In genomic region chr22:24525416-24526037, GRCh38 we compare ENCODE assay signal across 8 cellular contexts. TPM values are rescaled to one million over a fixed set of nuclear protein-coding genes. Genes with fewer than 3 reads are reported as not detected.
DNase-seq lines count a peak whose midpoint lies in the region; ATAC-seq and TF ChIP-seq lines count a peak whose summit lies in the region.

No MANE protein-coding gene starts in this region.

- H3K36me3 Mint-ChIP-seq in activated CD4-positive, alpha-beta T cell treated with anti-CD3 and anti-CD28 coated beads, Interleukin-2, amount 10 ng/mL, durations not matched to agents 7 days and 5 days (ENCODE audit: low read depth), result no peaks in the 10 kb centered on the region

- DNase-seq in NCI-H446 (lab: John Stamatoyannopoulos, UW) (peak; percentile 61 to 76), NCI-H446 treated with DMSO at 0.1 percent for 48 hours (lab: John Stamatoyannopoulos, UW) (no peak), NCI-H510A treated with DMSO at 0.1 percent for 48 hours (lab: John Stamatoyannopoulos, UW) (peak; percentile 52), dermis blood vessel endothelial cell (peak; percentile 80), lower lobe of right lung (peak; percentile 82)
- DNase-seq in activated CD4-positive, alpha-beta T cell treated with anti-CD3 and anti-CD28 coated beads, Interleukin-2, amount 10 ng/mL, durations not matched to agents 7 days and 5 days, result peak; percentile 88
- DNase-seq in stimulated activated CD8-positive, alpha-beta memory T cell treated with anti-CD3 and anti-CD28 coated beads, Interleukin-15, amount 100 ng/mL, for 4 hours (ENCODE audit: low read depth in 2 of 2), result peak; percentile 43 to 63

- POLR2A ChIA-PET in activated CD4-positive, alpha-beta T cell treated with anti-CD3 and anti-CD28 coated beads, Interleukin-2, amount 10 ng/mL, durations not matched to agents 7 days and 5 days (lab: Charles Lee), result no interaction called here

- no peak overlapping the region for H3K4me3 Mint-ChIP-seq in activated CD4-positive, alpha-beta T cell treated with anti-CD3 and anti-CD28 coated beads, Interleukin-2, amount 10 ng/mL, durations not matched to agents 7 days and 5 days

- H3K9me3 Mint-ChIP-seq in activated CD4-positive, alpha-beta T cell treated with anti-CD3 and anti-CD28 coated beads, Interleukin-2, amount 10 ng/mL, durations not matched to agents 7 days and 5 days, result no peaks in the 10 kb centered on the region

- no peaks in the 10 kb centered on the region for H3K36me3 ChIP-seq in lower lobe of right lung

- CTCF ChIA-PET in activated CD4-positive, alpha-beta T cell treated with anti-CD3 and anti-CD28 coated beads, Interleukin-2, amount 10 ng/mL, durations not matched to agents 7 days and 5 days (lab: Charles Lee), result interaction anchor here (0.7 to 1.6 kb wide), 4 partner anchors 11 to 101 kb away, joined by 3 to 10 read pairs (median 4); no protein-coding TSS in a partner anchor

- no peak overlapping the region for H3K27ac ChIP-seq in lower lobe of right lung

- ATAC-seq in HG03097 (IDR thresholded peaks at IDR 0.05; ENCODE audit: low FRiP score, unreplicated experiment) (peak; percentile 60), lower lobe of right lung (peak; percentile 75 to 85)

- H3K4me3 ChIP-seq in lower lobe of right lung, result no peak overlapping the region

- intact Hi-C loops in lower lobe of right lung (cut with DNase I), result no loop called here

- H3K27me3 Mint-ChIP-seq in activated CD4-positive, alpha-beta T cell treated with anti-CD3 and anti-CD28 coated beads, Interleukin-2, amount 10 ng/mL, durations not matched to agents 7 days and 5 days, result peaks cover 4% of the 10 kb centered on the region

- peaks cover 13% of the 10 kb centered on the region for H3K4me1 Mint-ChIP-seq in activated CD4-positive, alpha-beta T cell treated with anti-CD3 and anti-CD28 coated beads, Interleukin-2, amount 10 ng/mL, durations not matched to agents 7 days and 5 days

- H3K27me3 ChIP-seq in lower lobe of right lung (ENCODE audit: low read depth), result no peaks in the 10 kb centered on the region

- peaks cover 25% of the 10 kb centered on the region for H3K4me1 ChIP-seq in lower lobe of right lung

- H3K27ac Mint-ChIP-seq in activated CD4-positive, alpha-beta T cell treated with anti-CD3 and anti-CD28 coated beads, Interleukin-2, amount 10 ng/mL, durations not matched to agents 7 days and 5 days, result no peak overlapping the region

- TF ChIP-seq CTCF in lower lobe of right lung (IDR thresholded peaks at IDR 0.05), result peak; percentile 86

- H3K9me3 ChIP-seq in lower lobe of right lung, result no peaks in the 10 kb centered on the region

RNA-seq across cellular contexts. Expression of gene GUCD1, which starts 29.4 kb away (rescaled TPM):
- total RNA-seq in activated CD4-positive, alpha-beta T cell treated with anti-CD3 and anti-CD28 coated beads, Interleukin-2, amount 10 ng/mL, durations not matched to agents 7 days and 5 days, result 100 to 1,000 TPM; 123 to 137 TPM
- 284 and 311 TPM in 2 replicates for total RNA-seq in dermis blood vessel endothelial cell
- total RNA-seq in lower lobe of right lung, result 120 TPM

RNA-seq across cellular contexts. Expression of gene SNRPD3, which starts 30.3 kb away (rescaled TPM):
- 100 to 1,000 TPM; 120 to 139 TPM for total RNA-seq in activated CD4-positive, alpha-beta T cell treated with anti-CD3 and anti-CD28 coated beads, Interleukin-2, amount 10 ng/mL, durations not matched to agents 7 days and 5 days
- total RNA-seq in dermis blood vessel endothelial cell, result 196 and 284 TPM in 2 replicates
- 66.8 TPM for total RNA-seq in lower lobe of right lung

RNA-seq across cellular contexts. Expression of gene UPB1, which starts 30.4 kb away (rescaled TPM):
- under 1 TPM; 0.40 to 0.67 TPM for total RNA-seq in activated CD4-positive, alpha-beta T cell treated with anti-CD3 and anti-CD28 coated beads, Interleukin-2, amount 10 ng/mL, durations not matched to agents 7 days and 5 days
- total RNA-seq in dermis blood vessel endothelial cell, result 0.17 TPM in 1 of 2 replicates, not detected in the other
- total RNA-seq in lower lobe of right lung, result 1.2 TPM
